In genomic region chr1:10830961-10831669, GRCh38 we compare ENCODE assay signal across 2 cellular contexts.
TF ChIP-seq lines count a peak whose summit lies in the region.

No MANE protein-coding gene starts in this region.

TF ChIP-seq in HepG2, 621 proteins besides CTCF, POLR2A, EP300 and RAD21:
- peak; percentile 97 for TF ChIP-seq ZNF768 (CRISPR knock-in tag; IDR thresholded peaks at IDR 0.05)
- TF ChIP-seq TERF1 (CRISPR knock-in tag; IDR thresholded peaks at IDR 0.05): no peak
TF ChIP-seq in HepG2: peak in this region for 1.

TF ChIP-seq in WTC11, 78 proteins besides CTCF, POLR2A, EP300 and RAD21:
- TF ChIP-seq PRRX2 (CRISPR knock-in tag; IDR thresholded peaks at IDR 0.05) (no peak), SMAD3 (CRISPR knock-in tag; IDR thresholded peaks at IDR 0.05; ENCODE audit: borderline replicate concordance) (no peak), ZNF121 (CRISPR knock-in tag; IDR thresholded peaks at IDR 0.05) (no peak), EMX1 (CRISPR knock-in tag; IDR thresholded peaks at IDR 0.05) (no peak), ATF1 (CRISPR knock-in tag; IDR thresholded peaks at IDR 0.05) (no peak), MAX (CRISPR knock-in tag; IDR thresholded peaks at IDR 0.05) (no peak), ETV6 (CRISPR knock-in tag; IDR thresholded peaks at IDR 0.05) (no peak), CREB1 (CRISPR knock-in tag; IDR thresholded peaks at IDR 0.05) (no peak), ATF3 (CRISPR knock-in tag; conservative IDR thresholded peaks at IDR 0.05) (no peak), ZNF317 (CRISPR knock-in tag; IDR thresholded peaks at IDR 0.05; ENCODE audit: borderline replicate concordance, low read depth) (no peak), ATF6 (CRISPR knock-in tag; IDR thresholded peaks at IDR 0.05) (no peak)
- TF ChIP-seq, protein P1, sequence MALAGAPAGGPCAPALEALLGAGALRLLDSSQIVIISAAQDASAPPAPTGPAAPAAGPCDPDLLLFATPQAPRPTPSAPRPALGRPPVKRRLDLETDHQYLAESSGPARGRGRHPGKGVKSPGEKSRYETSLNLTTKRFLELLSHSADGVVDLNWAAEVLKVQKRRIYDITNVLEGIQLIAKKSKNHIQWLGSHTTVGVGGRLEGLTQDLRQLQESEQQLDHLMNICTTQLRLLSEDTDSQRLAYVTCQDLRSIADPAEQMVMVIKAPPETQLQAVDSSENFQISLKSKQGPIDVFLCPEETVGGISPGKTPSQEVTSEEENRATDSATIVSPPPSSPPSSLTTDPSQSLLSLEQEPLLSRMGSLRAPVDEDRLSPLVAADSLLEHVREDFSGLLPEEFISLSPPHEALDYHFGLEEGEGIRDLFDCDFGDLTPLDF (CRISPR knock-in tag; IDR thresholded peaks at IDR 0.05): no peak
- TF ChIP-seq, protein P2, sequence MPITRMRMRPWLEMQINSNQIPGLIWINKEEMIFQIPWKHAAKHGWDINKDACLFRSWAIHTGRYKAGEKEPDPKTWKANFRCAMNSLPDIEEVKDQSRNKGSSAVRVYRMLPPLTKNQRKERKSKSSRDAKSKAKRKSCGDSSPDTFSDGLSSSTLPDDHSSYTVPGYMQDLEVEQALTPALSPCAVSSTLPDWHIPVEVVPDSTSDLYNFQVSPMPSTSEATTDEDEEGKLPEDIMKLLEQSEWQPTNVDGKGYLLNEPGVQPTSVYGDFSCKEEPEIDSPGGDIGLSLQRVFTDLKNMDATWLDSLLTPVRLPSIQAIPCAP (CRISPR knock-in tag; IDR thresholded peaks at IDR 0.05): no peak
- TF ChIP-seq, protein P3, sequence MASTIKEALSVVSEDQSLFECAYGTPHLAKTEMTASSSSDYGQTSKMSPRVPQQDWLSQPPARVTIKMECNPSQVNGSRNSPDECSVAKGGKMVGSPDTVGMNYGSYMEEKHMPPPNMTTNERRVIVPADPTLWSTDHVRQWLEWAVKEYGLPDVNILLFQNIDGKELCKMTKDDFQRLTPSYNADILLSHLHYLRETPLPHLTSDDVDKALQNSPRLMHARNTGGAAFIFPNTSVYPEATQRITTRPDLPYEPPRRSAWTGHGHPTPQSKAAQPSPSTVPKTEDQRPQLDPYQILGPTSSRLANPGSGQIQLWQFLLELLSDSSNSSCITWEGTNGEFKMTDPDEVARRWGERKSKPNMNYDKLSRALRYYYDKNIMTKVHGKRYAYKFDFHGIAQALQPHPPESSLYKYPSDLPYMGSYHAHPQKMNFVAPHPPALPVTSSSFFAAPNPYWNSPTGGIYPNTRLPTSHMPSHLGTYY (CRISPR knock-in tag; IDR thresholded peaks at IDR 0.05): no peak
- TF ChIP-seq, protein P4, sequence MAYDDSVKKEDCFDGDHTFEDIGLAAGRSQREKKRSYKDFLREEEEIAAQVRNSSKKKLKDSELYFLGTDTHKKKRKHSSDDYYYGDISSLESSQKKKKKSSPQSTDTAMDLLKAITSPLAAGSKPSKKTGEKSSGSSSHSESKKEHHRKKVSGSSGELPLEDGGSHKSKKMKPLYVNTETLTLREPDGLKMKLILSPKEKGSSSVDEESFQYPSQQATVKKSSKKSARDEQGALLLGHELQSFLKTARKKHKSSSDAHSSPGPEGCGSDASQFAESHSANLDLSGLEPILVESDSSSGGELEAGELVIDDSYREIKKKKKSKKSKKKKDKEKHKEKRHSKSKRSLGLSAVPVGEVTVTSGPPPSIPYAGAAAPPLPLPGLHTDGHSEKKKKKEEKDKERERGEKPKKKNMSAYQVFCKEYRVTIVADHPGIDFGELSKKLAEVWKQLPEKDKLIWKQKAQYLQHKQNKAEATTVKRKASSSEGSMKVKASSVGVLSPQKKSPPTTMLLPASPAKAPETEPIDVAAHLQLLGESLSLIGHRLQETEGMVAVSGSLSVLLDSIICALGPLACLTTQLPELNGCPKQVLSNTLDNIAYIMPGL (CRISPR knock-in tag; IDR thresholded peaks at IDR 0.05): no peak
